ENCODE assay signal across 8 cellular contexts in genomic region chr3:44478055-44478468, GRCh38. TPM values are rescaled to one million over a fixed set of nuclear protein-coding genes. Genes with fewer than 3 reads are reported as not detected.
DNase-seq lines count a peak whose midpoint lies in the region; ATAC-seq lines count a peak whose summit lies in the region.

No MANE protein-coding gene starts in this region.

- H3K27me3 Mint-ChIP-seq in activated CD4-positive, alpha-beta T cell treated with anti-CD3 and anti-CD28 coated beads, Interleukin-2, amount 10 ng/mL, durations not matched to agents 7 days and 5 days = no peaks in the 10 kb centered on the region
- no peaks in the 10 kb centered on the region for H3K27me3 Mint-ChIP-seq in activated CD4-positive, alpha-beta memory T cell treated with anti-CD3 and anti-CD28 coated beads, Interleukin-2, amount 10 ng/mL, durations not matched to agents 7 days and 5 days
- H3K27me3 Mint-ChIP-seq in immature natural killer cell (ENCODE audit: low read depth in 3 of 3) = peaks cover 2 to 6% (median 2%) of the 10 kb centered on the region in 3 donors

- CTCF ChIA-PET in activated CD4-positive, alpha-beta T cell treated with anti-CD3 and anti-CD28 coated beads, Interleukin-2, amount 10 ng/mL, durations not matched to agents 7 days and 5 days (lab: Charles Lee) = interaction anchor here (0.9 to 1.6 kb wide), 2 partner anchors 10 to 11 kb away, joined by 3 to 4 read pairs; no protein-coding TSS in a partner anchor
- CTCF ChIA-PET in activated CD4-positive, alpha-beta memory T cell treated with anti-CD3 and anti-CD28 coated beads, Interleukin-2, amount 10 ng/mL, durations not matched to agents 7 days and 5 days (lab: Charles Lee) = interaction anchor here (1.2 kb wide), 1 partner anchor 33 kb away, joined by 7 read pairs; no protein-coding TSS in a partner anchor

- POLR2A ChIA-PET in activated CD4-positive, alpha-beta T cell treated with anti-CD3 and anti-CD28 coated beads, Interleukin-2, amount 10 ng/mL, durations not matched to agents 7 days and 5 days (lab: Charles Lee) = no interaction called here
- POLR2A ChIA-PET in activated CD4-positive, alpha-beta memory T cell treated with anti-CD3 and anti-CD28 coated beads, Interleukin-2, amount 10 ng/mL, durations not matched to agents 7 days and 5 days (lab: Charles Lee) = interaction anchor here (0.6 to 2.6 kb wide), 7 partner anchors 33 to 285 kb away, joined by 3 to 19 read pairs (median 4); partner anchors contain the start of genes TCAIM, ZKSCAN7 and ZNF197

- peak overlapping the region; percentile 93 for H3K4me3 Mint-ChIP-seq in activated CD4-positive, alpha-beta T cell treated with anti-CD3 and anti-CD28 coated beads, Interleukin-2, amount 10 ng/mL, durations not matched to agents 7 days and 5 days
- H3K4me3 Mint-ChIP-seq in activated CD4-positive, alpha-beta memory T cell treated with anti-CD3 and anti-CD28 coated beads, Interleukin-2, amount 10 ng/mL, durations not matched to agents 7 days and 5 days = peak overlapping the region; percentile 90
- H3K4me3 Mint-ChIP-seq in immature natural killer cell = peak overlapping the region; percentile 91 to 97 (median 95)

- H3K36me3 Mint-ChIP-seq in activated CD4-positive, alpha-beta T cell treated with anti-CD3 and anti-CD28 coated beads, Interleukin-2, amount 10 ng/mL, durations not matched to agents 7 days and 5 days (ENCODE audit: low read depth) = peaks cover 5% of the 10 kb centered on the region
- H3K36me3 Mint-ChIP-seq in activated CD4-positive, alpha-beta memory T cell treated with anti-CD3 and anti-CD28 coated beads, Interleukin-2, amount 10 ng/mL, durations not matched to agents 7 days and 5 days (ENCODE audit: low read depth) = peaks cover 4% of the 10 kb centered on the region
- H3K36me3 Mint-ChIP-seq in immature natural killer cell = no peaks in the 10 kb centered on the region

- DNase-seq in activated CD4-positive, alpha-beta T cell treated with anti-CD3 and anti-CD28 coated beads, Interleukin-2, amount 10 ng/mL, durations not matched to agents 7 days and 5 days = no peak
- DNase-seq in activated CD4-positive, alpha-beta T cell treated with anti-CD3 and anti-CD28 coated beads for 4 hours = no peak
- no peak for DNase-seq in activated CD4-positive, alpha-beta memory T cell treated with anti-CD3 and anti-CD28 coated beads, Interleukin-2, amount 10 ng/mL, durations not matched to agents 7 days and 5 days
- DNase-seq in immature natural killer cell (no peak), NCI-H774 (lab: John Stamatoyannopoulos, UW) (no peak)

- no peak for ATAC-seq in GM18868 (IDR thresholded peaks at IDR 0.05; ENCODE audit: unreplicated experiment)
- ATAC-seq in HG03460 (IDR thresholded peaks at IDR 0.05; ENCODE audit: unreplicated experiment) = no peak

- no peaks in the 10 kb centered on the region for H3K9me3 Mint-ChIP-seq in activated CD4-positive, alpha-beta T cell treated with anti-CD3 and anti-CD28 coated beads, Interleukin-2, amount 10 ng/mL, durations not matched to agents 7 days and 5 days
- no peaks in the 10 kb centered on the region for H3K9me3 Mint-ChIP-seq in activated CD4-positive, alpha-beta memory T cell treated with anti-CD3 and anti-CD28 coated beads, Interleukin-2, amount 10 ng/mL, durations not matched to agents 7 days and 5 days
- no peaks in the 10 kb centered on the region for H3K9me3 Mint-ChIP-seq in immature natural killer cell

- peak overlapping the region; percentile 19 for H3K27ac ChIP-seq in temporal lobe (ENCODE audit: low read depth, low read length)

- H3K27ac Mint-ChIP-seq in activated CD4-positive, alpha-beta T cell treated with anti-CD3 and anti-CD28 coated beads, Interleukin-2, amount 10 ng/mL, durations not matched to agents 7 days and 5 days = peak overlapping the region; percentile 95
- peak overlapping the region; percentile 76 for H3K27ac Mint-ChIP-seq in activated CD4-positive, alpha-beta memory T cell treated with anti-CD3 and anti-CD28 coated beads, Interleukin-2, amount 10 ng/mL, durations not matched to agents 7 days and 5 days
- peak overlapping the region; percentile 55 to 94 (median 78) for H3K27ac Mint-ChIP-seq in immature natural killer cell

- H3K4me1 Mint-ChIP-seq in activated CD4-positive, alpha-beta T cell treated with anti-CD3 and anti-CD28 coated beads, Interleukin-2, amount 10 ng/mL, durations not matched to agents 7 days and 5 days = peaks cover 26% of the 10 kb centered on the region
- peaks cover 19% of the 10 kb centered on the region for H3K4me1 Mint-ChIP-seq in activated CD4-positive, alpha-beta memory T cell treated with anti-CD3 and anti-CD28 coated beads, Interleukin-2, amount 10 ng/mL, durations not matched to agents 7 days and 5 days
- H3K4me1 Mint-ChIP-seq in immature natural killer cell = peaks cover 24 to 38% of the 10 kb centered on the region in 2 donors

RNA-seq across cellular contexts. Expression of gene ZNF445, which starts 0.6 kb away (rescaled TPM):
- 10 to 100 TPM; 22.4 to 24.9 TPM for total RNA-seq in activated CD4-positive, alpha-beta T cell treated with anti-CD3 and anti-CD28 coated beads, Interleukin-2, amount 10 ng/mL, durations not matched to agents 7 days and 5 days
- 10 to 100 TPM; 17.8 to 19.6 TPM for total RNA-seq in activated CD4-positive, alpha-beta memory T cell treated with anti-CD3 and anti-CD28 coated beads, Interleukin-2, amount 10 ng/mL, durations not matched to agents 7 days and 5 days
- polyA plus RNA-seq in immature natural killer cell = 1 to 10 TPM in 2 of 3 donors, under 1 TPM in 1; 0.11 to 4.0 (median 2.0) TPM
- total RNA-seq in temporal lobe = 41.6 TPM
